1 cellular context compared by ENCODE assay signal in the genomic region with DNA sequence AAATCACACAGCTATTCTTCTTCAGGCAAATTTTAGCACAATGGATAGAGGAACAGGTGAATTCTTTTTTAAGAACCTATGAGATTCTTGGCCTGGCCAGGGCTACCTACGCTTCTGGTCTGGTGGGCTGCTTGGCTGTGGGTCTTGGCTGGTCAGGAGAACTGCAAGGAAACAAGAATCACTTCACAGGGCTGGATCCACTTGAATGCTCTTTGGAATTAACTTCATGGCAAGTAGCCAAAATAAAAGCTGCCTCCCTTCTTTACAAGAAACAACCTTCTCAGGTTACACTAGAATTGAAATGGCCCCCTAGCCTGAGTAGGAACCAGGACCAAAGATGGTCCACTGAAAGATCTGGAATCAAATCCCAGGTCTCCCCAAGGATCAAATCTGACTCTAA.
TF ChIP-seq lines count a peak whose summit lies in the region.

No MANE protein-coding gene starts in this region.

TF ChIP-seq in GM23338, 12 proteins besides CTCF, POLR2A, EP300 and RAD21 (continued from another document):
- TF ChIP-seq, protein P1, sequence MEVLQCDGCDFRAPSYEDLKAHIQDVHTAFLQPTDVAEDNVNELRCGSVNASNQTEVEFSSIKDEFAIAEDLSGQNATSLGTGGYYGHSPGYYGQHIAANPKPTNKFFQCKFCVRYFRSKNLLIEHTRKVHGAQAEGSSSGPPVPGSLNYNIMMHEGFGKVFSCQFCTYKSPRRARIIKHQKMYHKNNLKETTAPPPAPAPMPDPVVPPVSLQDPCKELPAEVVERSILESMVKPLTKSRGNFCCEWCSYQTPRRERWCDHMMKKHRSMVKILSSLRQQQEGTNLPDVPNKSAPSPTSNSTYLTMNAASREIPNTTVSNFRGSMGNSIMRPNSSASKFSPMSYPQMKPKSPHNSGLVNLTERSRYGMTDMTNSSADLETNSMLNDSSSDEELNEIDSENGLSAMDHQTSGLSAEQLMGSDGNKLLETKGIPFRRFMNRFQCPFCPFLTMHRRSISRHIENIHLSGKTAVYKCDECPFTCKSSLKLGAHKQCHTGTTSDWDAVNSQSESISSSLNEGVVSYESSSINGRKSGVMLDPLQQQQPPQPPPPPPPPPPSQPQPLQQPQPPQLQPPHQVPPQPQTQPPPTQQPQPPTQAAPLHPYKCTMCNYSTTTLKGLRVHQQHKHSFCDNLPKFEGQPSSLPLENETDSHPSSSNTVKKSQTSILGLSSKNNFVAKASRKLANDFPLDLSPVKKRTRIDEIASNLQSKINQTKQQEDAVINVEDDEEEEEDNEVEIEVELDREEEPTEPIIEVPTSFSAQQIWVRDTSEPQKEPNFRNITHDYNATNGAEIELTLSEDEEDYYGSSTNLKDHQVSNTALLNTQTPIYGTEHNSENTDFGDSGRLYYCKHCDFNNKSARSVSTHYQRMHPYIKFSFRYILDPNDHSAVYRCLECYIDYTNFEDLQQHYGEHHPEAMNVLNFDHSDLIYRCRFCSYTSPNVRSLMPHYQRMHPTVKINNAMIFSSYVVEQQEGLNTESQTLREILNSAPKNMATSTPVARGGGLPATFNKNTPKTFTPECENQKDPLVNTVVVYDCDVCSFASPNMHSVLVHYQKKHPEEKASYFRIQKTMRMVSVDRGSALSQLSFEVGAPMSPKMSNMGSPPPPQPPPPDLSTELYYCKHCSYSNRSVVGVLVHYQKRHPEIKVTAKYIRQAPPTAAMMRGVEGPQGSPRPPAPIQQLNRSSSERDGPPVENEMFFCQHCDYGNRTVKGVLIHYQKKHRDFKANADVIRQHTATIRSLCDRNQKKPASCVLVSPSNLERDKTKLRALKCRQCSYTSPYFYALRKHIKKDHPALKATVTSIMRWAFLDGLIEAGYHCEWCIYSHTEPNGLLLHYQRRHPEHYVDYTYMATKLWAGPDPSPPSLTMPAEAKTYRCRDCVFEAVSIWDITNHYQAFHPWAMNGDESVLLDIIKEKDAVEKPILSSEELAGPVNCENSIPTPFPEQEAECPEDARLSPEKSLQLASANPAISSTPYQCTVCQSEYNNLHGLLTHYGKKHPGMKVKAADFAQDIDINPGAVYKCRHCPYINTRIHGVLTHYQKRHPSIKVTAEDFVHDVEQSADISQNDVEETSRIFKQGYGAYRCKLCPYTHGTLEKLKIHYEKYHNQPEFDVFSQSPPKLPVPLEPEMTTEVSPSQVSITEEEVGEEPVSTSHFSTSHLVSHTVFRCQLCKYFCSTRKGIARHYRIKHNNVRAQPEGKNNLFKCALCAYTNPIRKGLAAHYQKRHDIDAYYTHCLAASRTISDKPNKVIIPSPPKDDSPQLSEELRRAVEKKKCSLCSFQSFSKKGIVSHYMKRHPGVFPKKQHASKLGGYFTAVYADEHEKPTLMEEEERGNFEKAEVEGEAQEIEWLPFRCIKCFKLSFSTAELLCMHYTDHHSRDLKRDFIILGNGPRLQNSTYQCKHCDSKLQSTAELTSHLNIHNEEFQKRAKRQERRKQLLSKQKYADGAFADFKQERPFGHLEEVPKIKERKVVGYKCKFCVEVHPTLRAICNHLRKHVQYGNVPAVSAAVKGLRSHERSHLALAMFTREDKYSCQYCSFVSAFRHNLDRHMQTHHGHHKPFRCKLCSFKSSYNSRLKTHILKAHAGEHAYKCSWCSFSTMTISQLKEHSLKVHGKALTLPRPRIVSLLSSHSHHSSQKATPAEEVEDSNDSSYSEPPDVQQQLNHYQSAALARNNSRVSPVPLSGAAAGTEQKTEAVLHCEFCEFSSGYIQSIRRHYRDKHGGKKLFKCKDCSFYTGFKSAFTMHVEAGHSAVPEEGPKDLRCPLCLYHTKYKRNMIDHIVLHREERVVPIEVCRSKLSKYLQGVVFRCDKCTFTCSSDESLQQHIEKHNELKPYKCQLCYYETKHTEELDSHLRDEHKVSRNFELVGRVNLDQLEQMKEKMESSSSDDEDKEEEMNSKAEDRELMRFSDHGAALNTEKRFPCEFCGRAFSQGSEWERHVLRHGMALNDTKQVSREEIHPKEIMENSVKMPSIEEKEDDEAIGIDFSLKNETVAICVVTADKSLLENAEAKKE (CRISPR knock-in tag; IDR thresholded peaks at IDR 0.05) = no peak
- TF ChIP-seq CREB1 (CRISPR knock-in tag; IDR thresholded peaks at IDR 0.05; ENCODE audit: low read depth) = no peak
